ENCODE assay signal across 8 cellular contexts in the genomic region with DNA sequence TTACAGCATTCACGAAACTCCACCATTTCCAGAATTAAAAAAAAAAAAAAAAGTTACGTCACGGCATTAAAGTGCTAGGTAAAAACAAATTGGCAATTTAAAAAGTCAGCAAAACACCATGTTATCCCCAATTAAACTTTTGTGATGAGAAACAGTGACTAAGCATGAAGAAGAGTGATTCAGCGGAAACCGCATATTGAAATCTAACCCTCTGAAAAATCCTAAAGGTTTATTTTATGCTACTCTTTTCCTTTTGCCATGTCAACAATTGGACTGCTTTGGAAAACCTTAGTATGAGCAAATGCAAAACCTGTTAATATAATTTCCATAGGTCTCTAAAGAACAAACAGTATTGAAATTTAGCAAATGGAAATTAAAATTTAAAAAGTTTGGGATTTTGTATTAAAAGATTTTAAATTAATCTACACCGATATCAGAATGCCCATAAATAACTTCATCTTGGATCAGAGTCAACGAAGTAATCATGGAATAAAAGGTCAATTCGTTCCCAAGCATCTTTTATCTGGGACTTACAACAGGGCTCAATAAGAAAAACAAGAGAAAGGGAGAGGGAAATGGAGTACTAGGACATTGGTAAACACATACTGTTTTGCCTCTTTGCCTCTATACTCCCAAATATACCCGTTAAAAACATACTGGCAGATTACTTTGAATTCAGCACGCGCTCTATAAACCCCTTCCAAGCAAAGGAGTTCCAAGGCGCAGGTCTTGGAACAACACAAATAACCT. TPM values are rescaled to one million over a fixed set of nuclear protein-coding genes. Genes with fewer than 3 reads are reported as not detected.
DNase-seq lines count a peak whose midpoint lies in the region; ATAC-seq, FAIRE-seq and TF ChIP-seq lines count a peak whose summit lies in the region.

No MANE protein-coding gene starts in this region.

- no peak overlapping the region for H2BK120ac ChIP-seq in mesendoderm (ENCODE audit: low read depth, low read length)

- H3K4me3 ChIP-seq in OCI-LY3 (ENCODE audit: low read length), result peak overlapping the region; percentile 99
- peak overlapping the region; percentile 44 for H3K4me3 ChIP-seq in mesendoderm (ENCODE audit: low read length)
- H3K4me3 ChIP-seq in aorta (ENCODE audit: low read length in 2 of 2), result peak overlapping the region; percentile 80 to 89

- intact Hi-C loops in aorta (cut with DNase I), result loop anchor here (2.0 to 10.0 kb wide), 3 partner anchors 76 to 151 kb away; partner anchors contain the start of genes EPM2A (in 2 of the 2) and SHPRH (in 2 of the 2)

- no peak for TF ChIP-seq CTCF in C4-2B (conservative IDR thresholded peaks at IDR 0.05)
- TF ChIP-seq CTCF in OCI-LY3 (IDR thresholded peaks at IDR 0.05; ENCODE audit: low read depth, low read length), result no peak
- TF ChIP-seq CTCF in D721Med (IDR thresholded peaks at IDR 0.05; ENCODE audit: insufficient read depth, missing control alignments), result no peak

- no peak overlapping the region for H3K23ac ChIP-seq in mesendoderm (ENCODE audit: low read length)

- H3K27ac ChIP-seq in C4-2B, result peak overlapping the region; percentile 89
- no peak overlapping the region for H3K27ac ChIP-seq in OCI-LY3 (ENCODE audit: low read length)
- H3K27ac ChIP-seq in cingulate gyrus (ENCODE audit: low read depth, low read length), result peak overlapping the region; percentile 58
- H3K27ac ChIP-seq in mesendoderm (ENCODE audit: low read depth, low read length), result peak overlapping the region; percentile 87
- H3K27ac ChIP-seq in aorta (ENCODE audit: low read depth in 1 of 2, low read length in 2 of 2), result peak overlapping the region; percentile 88 to 91

- H3K4ac ChIP-seq in mesendoderm (ENCODE audit: low read depth, low read length), result no peak overlapping the region

- FAIRE-seq in D721Med (lab: Jason Lieb, UNC), result no peak

- WGBS in mesendoderm (ENCODE audit: extremely low coverage, insufficient coverage, low lambda C conversion rate), result no CpG with 5 or more reads among the region's 12 CpGs
- 2 to 3% methylated on average over 12 of the region's 12 CpGs for WGBS in aorta, 2 donors

- H2AFZ ChIP-seq in OCI-LY3 (ENCODE audit: low read depth, low read length), result peak overlapping the region; percentile 75

- H3K4me1 ChIP-seq in OCI-LY3 (ENCODE audit: low read length), result peaks cover 13% of the 10 kb centered on the region; the same call in 1 of the 2 replicates
- H3K4me1 ChIP-seq in mesendoderm (ENCODE audit: control insufficient read depth, low read depth, low read length), result no peaks in the 10 kb centered on the region
- peaks cover 2 to 10% of the 10 kb centered on the region in 2 donors for H3K4me1 ChIP-seq in aorta (ENCODE audit: control insufficient read depth in 1 of 2, insufficient read depth in 2 of 2, low read length in 2 of 2)

- H3K27me3 ChIP-seq in OCI-LY3 (ENCODE audit: low read depth, low read length) (no peaks in the 10 kb centered on the region), mesendoderm (ENCODE audit: insufficient read depth, low read length, poor library complexity) (no peaks in the 10 kb centered on the region), aorta (ENCODE audit: control insufficient read depth in 1 of 2, insufficient read depth in 2 of 2, low read length in 1 of 2) (no peaks in the 10 kb centered on the region)

- no peak overlapping the region for H2BK15ac ChIP-seq in mesendoderm (replicated peaks; ENCODE audit: low read depth)

- DNase-seq in mesendoderm, result peak; percentile 37
- DNase-seq in aorta, result no peak
- DNase-seq in D721Med (ENCODE audit: insufficient read length, low spot score), result no peak

- H3K18ac ChIP-seq in mesendoderm (ENCODE audit: low read length), result peak overlapping the region; percentile 65

- H4K8ac ChIP-seq in mesendoderm (ENCODE audit: low read depth, low read length), result no peak overlapping the region

- no peaks in the 10 kb centered on the region for H3K36me3 ChIP-seq in OCI-LY3 (replicated peaks; ENCODE audit: low read depth, low read length)
- no peaks in the 10 kb centered on the region for H3K36me3 ChIP-seq in mesendoderm (ENCODE audit: control insufficient read depth, insufficient read depth, low read length)
- H3K36me3 ChIP-seq in aorta (ENCODE audit: control insufficient read depth in 1 of 2, insufficient read depth in 2 of 2, low read length in 1 of 2), result no peaks in the 10 kb centered on the region

- H2BK5ac ChIP-seq in mesendoderm (ENCODE audit: low read length), result no peak overlapping the region

- H3K79me1 ChIP-seq in mesendoderm (ENCODE audit: low read length), result peaks cover 2% of the 10 kb centered on the region

- ATAC-seq in GM21723 (IDR thresholded peaks at IDR 0.05; ENCODE audit: unreplicated experiment) (peak; percentile 1), aorta (ENCODE audit: low FRiP score) (no peak), esophagus mucosa (no peak)

- H3K56ac ChIP-seq in mesendoderm (ENCODE audit: low read length), result peak overlapping the region; percentile 98

- no peak overlapping the region for H4K5ac ChIP-seq in mesendoderm (ENCODE audit: low read length)

- H4K20me1 ChIP-seq in OCI-LY3 (ENCODE audit: insufficient read depth, low read length), result no peaks in the 10 kb centered on the region

- H3K4me2 ChIP-seq in OCI-LY3 (ENCODE audit: low read length) (peak overlapping the region; percentile 83), mesendoderm (ENCODE audit: low read length) (peak overlapping the region; percentile 37)

- H2AK5ac ChIP-seq in mesendoderm (ENCODE audit: low read length), result no peak overlapping the region

- H3K79me2 ChIP-seq in OCI-LY3 (ENCODE audit: low read length) (peaks cover 34% of the 10 kb centered on the region), mesendoderm (ENCODE audit: control insufficient read depth, insufficient read depth, low read length) (peaks cover 24% of the 10 kb centered on the region)

- H3K9me3 ChIP-seq in OCI-LY3 (ENCODE audit: insufficient read depth, low read length) (no peaks in the 10 kb centered on the region), aorta (ENCODE audit: control insufficient read depth, low read length) (no peaks in the 10 kb centered on the region)

- H3K9ac ChIP-seq in OCI-LY3 (ENCODE audit: low read length) (peak overlapping the region; percentile 82), mesendoderm (ENCODE audit: low read length) (peak overlapping the region; percentile 93)

RNA-seq across cellular contexts. Expression of gene FBXO30, which starts 1.1 kb away (rescaled TPM):
- 8.4 TPM for polyA plus RNA-seq in mesendoderm (2013, experiment 1 of 2)
- polyA plus RNA-seq in mesendoderm (2013, experiment 2 of 2), result 8.3 TPM
- total RNA-seq in aorta (10 to 100 TPM; 12.0 to 17.2 TPM), esophagus mucosa (3.8 TPM)
- polyA plus RNA-seq in aorta, result 1 to 10 TPM; 4.4 to 7.1 TPM

Comparison
In these comparisons a context has a peak if more than half of its experiments do, and no peak if none do; other contexts are left out.
1. H3K4me3 ChIP-seq: peak in every context shown above with its lines; median percentile 99 in OCI-LY3; 84 in aorta; 44 in mesendoderm.